ENCODE assay signal across 26 cellular contexts in genomic region chr2:126623000-126623399, GRCh38. TPM values are rescaled to one million over a fixed set of nuclear protein-coding genes. Genes with fewer than 3 reads are reported as not detected.
"Had no signal": no experiment of that assay in that cellular context is flagged by ENCODE, and none has a peak within 500 bp of the region (broad histone marks: within the 10 kb centered on the region; RNA-seq: fewer than 3 reads in every experiment).

No MANE protein-coding gene starts in this region.

- H3K4me3 ChIP-seq: colonic mucosa, esophagus squamous epithelium, gastrocnemius medialis, heart right ventricle, left lung, lower lobe of right lung, mucosa of descending colon had no signal

- H3K36me3 ChIP-seq: colonic mucosa, esophagus squamous epithelium, gastrocnemius medialis, heart right ventricle, left lung, lower lobe of right lung had no signal

- H3K4me1 ChIP-seq: colonic mucosa, esophagus squamous epithelium, gastrocnemius medialis, left lung, lower lobe of right lung had no signal

- DNase-seq: colonic mucosa; cortex of kidney; effector CD8-positive, alpha-beta T cell; effector memory CD8-positive, alpha-beta T cell; endodermal cell; erythroblast; esophagus squamous epithelium; foreskin fibroblast; foreskin melanocyte; gastrocnemius medialis; glutamatergic neuron; head of caudate nucleus; heart right ventricle; hippocampal formation; left cardiac atrium; left lung; left ventricle myocardium superior; lower lobe of right lung; mesenchymal stem cell; mucosa of descending colon; naive B cell had no signal

- ATAC-seq: effector memory CD8-positive, alpha-beta T cell; esophagus mucosa; gastrocnemius medialis; heart right ventricle; left cardiac atrium; left lung; left ventricle myocardium superior; lower lobe of right lung; mucosa of descending colon had no signal

- H3K27me3 ChIP-seq: colonic mucosa, esophagus squamous epithelium, gastrocnemius medialis, heart right ventricle, left lung had no signal

- H3K9me3 ChIP-seq: colonic mucosa, esophagus squamous epithelium, gastrocnemius medialis, mucosa of descending colon had no signal

- H3K27ac ChIP-seq: colonic mucosa, epithelial cell of prostate, esophagus squamous epithelium, gastrocnemius medialis, heart right ventricle, left lung, lower lobe of right lung had no signal

- FAIRE-seq: endometrium, islet of Langerhans, keratinocyte had no signal

RNA-seq across cellular contexts. Expression of gene GYPC, which starts 33.0 kb away (rescaled TPM):
- polyA plus RNA-seq: keratinocyte had no signal
